Comparison of ENCODE assay signal across 1 cellular context in the genomic region with DNA sequence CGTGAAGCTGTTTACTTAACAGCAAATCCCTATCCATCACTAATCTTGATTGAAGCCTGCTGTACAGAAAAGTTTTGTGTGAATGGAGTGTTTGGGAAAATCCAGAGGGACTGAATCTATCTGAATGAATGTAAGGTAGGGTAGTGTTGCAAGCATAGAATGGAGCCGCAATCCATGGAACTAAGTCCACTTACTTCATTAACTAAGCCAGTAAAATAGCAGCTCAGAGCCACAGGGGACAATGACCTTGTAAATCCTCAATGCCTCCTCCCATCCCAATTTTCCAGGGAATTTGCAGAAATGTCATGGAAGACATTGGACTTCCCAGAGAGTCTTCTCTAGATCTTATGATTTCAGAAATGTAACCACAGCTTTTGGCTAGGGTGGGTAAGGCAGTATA.
TF ChIP-seq lines count a peak whose summit lies in the region.

No MANE protein-coding gene starts in this region.

TF ChIP-seq in HepG2, 621 proteins besides CTCF, POLR2A, EP300 and RAD21:
- no peak for TF ChIP-seq RAD51 (IDR thresholded peaks at IDR 0.05; ENCODE audit: borderline replicate concordance)
- no peak for TF ChIP-seq THYN1 (CRISPR knock-in tag; IDR thresholded peaks at IDR 0.05; ENCODE audit: borderline replicate concordance, low read depth)
- no peak for TF ChIP-seq SNAPC2 (CRISPR knock-in tag; IDR thresholded peaks at IDR 0.05)
- TF ChIP-seq EED (CRISPR knock-in tag; IDR thresholded peaks at IDR 0.05) = no peak
- TF ChIP-seq, protein P1, sequence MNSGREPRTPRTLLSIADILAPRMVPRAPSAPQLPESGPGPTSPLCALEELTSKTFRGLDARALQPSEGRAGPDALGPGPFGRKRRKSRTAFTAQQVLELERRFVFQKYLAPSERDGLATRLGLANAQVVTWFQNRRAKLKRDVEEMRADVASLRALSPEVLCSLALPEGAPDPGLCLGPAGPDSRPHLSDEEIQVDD (CRISPR knock-in tag; IDR thresholded peaks at IDR 0.05; ENCODE audit: borderline replicate concordance) = no peak
- TF ChIP-seq RNF2 (conservative IDR thresholded peaks at IDR 0.05; ENCODE audit: low read depth) = no peak
- TF ChIP-seq ZSCAN22 (CRISPR knock-in tag; IDR thresholded peaks at IDR 0.05) = no peak
- TF ChIP-seq, protein P2, sequence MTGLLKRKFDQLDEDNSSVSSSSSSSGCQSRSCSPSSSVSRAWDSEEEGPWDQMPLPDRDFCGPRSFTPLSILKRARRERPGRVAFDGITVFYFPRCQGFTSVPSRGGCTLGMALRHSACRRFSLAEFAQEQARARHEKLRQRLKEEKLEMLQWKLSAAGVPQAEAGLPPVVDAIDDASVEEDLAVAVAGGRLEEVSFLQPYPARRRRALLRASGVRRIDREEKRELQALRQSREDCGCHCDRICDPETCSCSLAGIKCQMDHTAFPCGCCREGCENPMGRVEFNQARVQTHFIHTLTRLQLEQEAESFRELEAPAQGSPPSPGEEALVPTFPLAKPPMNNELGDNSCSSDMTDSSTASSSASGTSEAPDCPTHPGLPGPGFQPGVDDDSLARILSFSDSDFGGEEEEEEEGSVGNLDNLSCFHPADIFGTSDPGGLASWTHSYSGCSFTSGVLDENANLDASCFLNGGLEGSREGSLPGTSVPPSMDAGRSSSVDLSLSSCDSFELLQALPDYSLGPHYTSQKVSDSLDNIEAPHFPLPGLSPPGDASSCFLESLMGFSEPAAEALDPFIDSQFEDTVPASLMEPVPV (CRISPR knock-in tag; IDR thresholded peaks at IDR 0.05) = no peak
- TF ChIP-seq ZBTB8A (CRISPR knock-in tag; IDR thresholded peaks at IDR 0.05; ENCODE audit: borderline replicate concordance, low read depth) = no peak
- no peak for TF ChIP-seq ISL2 (CRISPR knock-in tag; IDR thresholded peaks at IDR 0.05)
- no peak for TF ChIP-seq JUND (CRISPR knock-in tag; IDR thresholded peaks at IDR 0.05)
- no peak for TF ChIP-seq POGZ (CRISPR knock-in tag; IDR thresholded peaks at IDR 0.05)
- no peak for TF ChIP-seq ZC3H13 (CRISPR knock-in tag; IDR thresholded peaks at IDR 0.05)
- no peak for TF ChIP-seq U2AF1 (optimal IDR thresholded peaks at IDR 0.05; ENCODE audit: low read depth, low read length)
- TF ChIP-seq CEBPG (CRISPR knock-in tag; IDR thresholded peaks at IDR 0.05) = no peak
- no peak for TF ChIP-seq RXRB (CRISPR knock-in tag; IDR thresholded peaks at IDR 0.05; ENCODE audit: borderline replicate concordance)
- TF ChIP-seq, protein P3, sequence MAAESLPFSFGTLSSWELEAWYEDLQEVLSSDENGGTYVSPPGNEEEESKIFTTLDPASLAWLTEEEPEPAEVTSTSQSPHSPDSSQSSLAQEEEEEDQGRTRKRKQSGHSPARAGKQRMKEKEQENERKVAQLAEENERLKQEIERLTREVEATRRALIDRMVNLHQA (CRISPR knock-in tag; IDR thresholded peaks at IDR 0.05) = no peak
- no peak for TF ChIP-seq ZNF619 (CRISPR knock-in tag; IDR thresholded peaks at IDR 0.05)
